Comparison of ENCODE assay signal across 2 cellular contexts in the genomic region with DNA sequence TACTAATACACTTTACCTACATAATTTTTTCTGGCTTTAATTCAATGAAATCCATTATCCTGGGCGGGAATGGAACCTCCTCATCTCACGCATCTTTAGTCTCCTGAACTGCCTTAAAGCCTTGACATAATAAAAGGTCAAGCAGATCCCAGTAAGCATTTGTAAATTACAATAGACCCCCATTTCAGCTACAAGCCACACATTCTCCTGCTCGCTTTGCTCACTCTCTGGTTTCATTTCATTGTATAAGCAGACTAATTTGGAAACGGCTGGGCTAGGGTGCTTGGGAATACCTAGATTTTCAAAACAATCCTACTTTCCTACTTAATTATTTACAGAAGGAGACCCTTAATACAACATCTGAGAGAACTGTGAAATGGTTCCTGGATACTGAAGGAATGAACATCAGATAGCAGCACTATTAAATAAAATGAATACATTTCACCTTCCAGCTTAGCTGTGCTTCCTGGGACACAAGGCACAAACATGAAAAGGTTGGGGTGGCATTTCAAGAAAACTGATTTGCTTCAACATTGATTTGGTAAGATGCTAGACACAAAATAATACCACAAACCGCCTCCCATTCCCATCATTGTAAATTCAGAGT.
TF ChIP-seq lines count a peak whose summit lies in the region.

No MANE protein-coding gene starts in this region.

TF ChIP-seq in SK-N-SH, 30 proteins besides CTCF, POLR2A, EP300 and RAD21 (continued from another document):
- TF ChIP-seq, protein P1, sequence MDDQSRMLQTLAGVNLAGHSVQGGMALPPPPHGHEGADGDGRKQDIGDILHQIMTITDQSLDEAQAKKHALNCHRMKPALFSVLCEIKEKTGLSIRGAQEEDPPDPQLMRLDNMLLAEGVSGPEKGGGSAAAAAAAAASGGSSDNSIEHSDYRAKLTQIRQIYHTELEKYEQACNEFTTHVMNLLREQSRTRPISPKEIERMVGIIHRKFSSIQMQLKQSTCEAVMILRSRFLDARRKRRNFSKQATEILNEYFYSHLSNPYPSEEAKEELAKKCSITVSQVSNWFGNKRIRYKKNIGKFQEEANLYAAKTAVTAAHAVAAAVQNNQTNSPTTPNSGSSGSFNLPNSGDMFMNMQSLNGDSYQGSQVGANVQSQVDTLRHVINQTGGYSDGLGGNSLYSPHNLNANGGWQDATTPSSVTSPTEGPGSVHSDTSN (IDR thresholded peaks at IDR 0.05), result no peak

TF ChIP-seq in SK-N-SH treated with all-trans-retinoic acid at 6 μM for 48 hours, 23 proteins besides CTCF, POLR2A, EP300 and RAD21 (continued from another document):
- TF ChIP-seq, protein P2, sequence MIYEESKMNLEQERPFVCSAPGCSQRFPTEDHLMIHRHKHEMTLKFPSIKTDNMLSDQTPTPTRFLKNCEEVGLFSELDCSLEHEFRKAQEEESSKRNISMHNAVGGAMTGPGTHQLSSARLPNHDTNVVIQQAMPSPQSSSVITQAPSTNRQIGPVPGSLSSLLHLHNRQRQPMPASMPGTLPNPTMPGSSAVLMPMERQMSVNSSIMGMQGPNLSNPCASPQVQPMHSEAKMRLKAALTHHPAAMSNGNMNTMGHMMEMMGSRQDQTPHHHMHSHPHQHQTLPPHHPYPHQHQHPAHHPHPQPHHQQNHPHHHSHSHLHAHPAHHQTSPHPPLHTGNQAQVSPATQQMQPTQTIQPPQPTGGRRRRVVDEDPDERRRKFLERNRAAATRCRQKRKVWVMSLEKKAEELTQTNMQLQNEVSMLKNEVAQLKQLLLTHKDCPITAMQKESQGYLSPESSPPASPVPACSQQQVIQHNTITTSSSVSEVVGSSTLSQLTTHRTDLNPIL (CRISPR knock-in tag; IDR thresholded peaks at IDR 0.05; ENCODE audit: low read depth), result no peak
- TF ChIP-seq ESRRG (CRISPR knock-in tag; IDR thresholded peaks at IDR 0.05) (no peak), ZFP30 (CRISPR knock-in tag; IDR thresholded peaks at IDR 0.05) (no peak), BACH2 (CRISPR knock-in tag; IDR thresholded peaks at IDR 0.05; ENCODE audit: borderline replicate concordance) (no peak), ISL1 (CRISPR knock-in tag; IDR thresholded peaks at IDR 0.05) (no peak), ZNF70 (CRISPR knock-in tag; IDR thresholded peaks at IDR 0.05) (no peak), ZC3H10 (CRISPR knock-in tag; IDR thresholded peaks at IDR 0.05) (no peak)
- TF ChIP-seq, protein P3, sequence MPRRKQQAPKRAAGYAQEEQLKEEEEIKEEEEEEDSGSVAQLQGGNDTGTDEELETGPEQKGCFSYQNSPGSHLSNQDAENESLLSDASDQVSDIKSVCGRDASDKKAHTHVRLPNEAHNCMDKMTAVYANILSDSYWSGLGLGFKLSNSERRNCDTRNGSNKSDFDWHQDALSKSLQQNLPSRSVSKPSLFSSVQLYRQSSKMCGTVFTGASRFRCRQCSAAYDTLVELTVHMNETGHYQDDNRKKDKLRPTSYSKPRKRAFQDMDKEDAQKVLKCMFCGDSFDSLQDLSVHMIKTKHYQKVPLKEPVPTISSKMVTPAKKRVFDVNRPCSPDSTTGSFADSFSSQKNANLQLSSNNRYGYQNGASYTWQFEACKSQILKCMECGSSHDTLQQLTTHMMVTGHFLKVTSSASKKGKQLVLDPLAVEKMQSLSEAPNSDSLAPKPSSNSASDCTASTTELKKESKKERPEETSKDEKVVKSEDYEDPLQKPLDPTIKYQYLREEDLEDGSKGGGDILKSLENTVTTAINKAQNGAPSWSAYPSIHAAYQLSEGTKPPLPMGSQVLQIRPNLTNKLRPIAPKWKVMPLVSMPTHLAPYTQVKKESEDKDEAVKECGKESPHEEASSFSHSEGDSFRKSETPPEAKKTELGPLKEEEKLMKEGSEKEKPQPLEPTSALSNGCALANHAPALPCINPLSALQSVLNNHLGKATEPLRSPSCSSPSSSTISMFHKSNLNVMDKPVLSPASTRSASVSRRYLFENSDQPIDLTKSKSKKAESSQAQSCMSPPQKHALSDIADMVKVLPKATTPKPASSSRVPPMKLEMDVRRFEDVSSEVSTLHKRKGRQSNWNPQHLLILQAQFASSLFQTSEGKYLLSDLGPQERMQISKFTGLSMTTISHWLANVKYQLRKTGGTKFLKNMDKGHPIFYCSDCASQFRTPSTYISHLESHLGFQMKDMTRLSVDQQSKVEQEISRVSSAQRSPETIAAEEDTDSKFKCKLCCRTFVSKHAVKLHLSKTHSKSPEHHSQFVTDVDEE (CRISPR knock-in tag; IDR thresholded peaks at IDR 0.05), result no peak
